12 cellular contexts compared by ENCODE assay signal in the genomic region with DNA sequence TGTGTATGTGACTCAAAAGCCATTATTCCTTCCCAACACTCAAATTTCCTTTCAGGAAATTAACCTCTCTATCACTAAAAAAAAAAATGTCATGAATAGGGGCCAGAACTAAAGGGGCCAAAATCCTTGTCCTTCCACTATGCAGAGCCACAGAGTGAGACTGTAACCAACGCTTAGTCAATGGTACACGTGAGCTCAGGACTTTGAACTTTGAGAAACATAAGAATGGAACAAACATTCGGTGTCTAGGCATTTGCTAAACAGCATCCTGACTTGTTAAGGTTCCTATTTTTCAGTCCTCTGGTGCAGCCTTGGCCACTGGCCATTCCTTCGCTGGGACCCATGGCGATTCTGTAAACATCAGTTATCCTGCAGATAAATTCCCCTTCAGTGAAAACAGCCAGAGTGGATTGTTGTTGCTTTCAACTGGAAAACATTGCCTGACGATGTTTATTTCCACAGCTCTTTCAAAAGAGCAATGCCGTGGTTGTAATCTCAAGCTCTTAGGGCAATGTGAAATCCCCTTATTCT.
"Had no signal": no experiment of that assay in that cellular context is flagged by ENCODE, and none has a peak within 500 bp of the region (broad histone marks: within the 10 kb centered on the region; RNA-seq: fewer than 3 reads in every experiment).

No MANE protein-coding gene starts in this region.

- H3K4me1 ChIP-seq: lower lobe of right lung had no signal

- H3K27ac Mint-ChIP-seq: activated B cell treated with CpG ODN at 0.5 μM for 24 hours; activated CD4-positive, alpha-beta T cell treated with anti-CD3 and anti-CD28 coated beads, Interleukin-2, amount 10 ng/mL, durations not matched to agents 7 days and 5 days; activated naive CD4-positive, alpha-beta T cell treated with anti-CD3 and anti-CD28 coated beads, Interleukin-2, amount 50 U/mL, for 24 hours; activated T-helper 2 cell treated with anti-CD3 and anti-CD28 coated beads, Interferon-gamma antibody, Interleukin-2, Interleukin-4, amounts not matched to agents 10 μg/mL and 5 μg/mL and 100 μg/mL, durations not matched to agents 14 hours and 24 hours and 36 hours; naive thymus-derived CD4-positive, alpha-beta T cell; T-helper 17 cell; type B pancreatic cell had no signal

- H3K4me3 ChIP-seq: heart right ventricle, lower lobe of right lung, skin epidermis had no signal

- H3K36me3 Mint-ChIP-seq: activated naive CD4-positive, alpha-beta T cell treated with anti-CD3 and anti-CD28 coated beads, Interleukin-2, amount 50 U/mL, for 24 hours; naive thymus-derived CD4-positive, alpha-beta T cell; type B pancreatic cell had no signal

- H3K9me3 ChIP-seq: lower lobe of right lung had no signal

- DNase-seq: activated B cell treated with CpG ODN at 0.5 μM for 24 hours; activated CD4-positive, alpha-beta T cell treated with anti-CD3 and anti-CD28 coated beads, Interleukin-2, amount 10 ng/mL, durations not matched to agents 7 days and 5 days; lower lobe of right lung; midbrain; naive thymus-derived CD4-positive, alpha-beta T cell; SHP77 treated with DMSO at 0.1 percent for 48 hours; T-helper 17 cell had no signal

- H3K9me3 Mint-ChIP-seq: activated B cell treated with CpG ODN at 0.5 μM for 24 hours; activated CD4-positive, alpha-beta T cell treated with anti-CD3 and anti-CD28 coated beads, Interleukin-2, amount 10 ng/mL, durations not matched to agents 7 days and 5 days; activated naive CD4-positive, alpha-beta T cell treated with anti-CD3 and anti-CD28 coated beads, Interleukin-2, amount 50 U/mL, for 24 hours; type B pancreatic cell had no signal

- ATAC-seq: lower lobe of right lung; naive thymus-derived CD4-positive, alpha-beta T cell; T-helper 17 cell had no signal

- H3K27ac ChIP-seq: heart right ventricle, lower lobe of right lung, skin epidermis had no signal

- H3K36me3 ChIP-seq: heart right ventricle, lower lobe of right lung had no signal

- H3K27me3 ChIP-seq: heart right ventricle had no signal
